ENCODE assay signal across 12 cellular contexts in the genomic region with DNA sequence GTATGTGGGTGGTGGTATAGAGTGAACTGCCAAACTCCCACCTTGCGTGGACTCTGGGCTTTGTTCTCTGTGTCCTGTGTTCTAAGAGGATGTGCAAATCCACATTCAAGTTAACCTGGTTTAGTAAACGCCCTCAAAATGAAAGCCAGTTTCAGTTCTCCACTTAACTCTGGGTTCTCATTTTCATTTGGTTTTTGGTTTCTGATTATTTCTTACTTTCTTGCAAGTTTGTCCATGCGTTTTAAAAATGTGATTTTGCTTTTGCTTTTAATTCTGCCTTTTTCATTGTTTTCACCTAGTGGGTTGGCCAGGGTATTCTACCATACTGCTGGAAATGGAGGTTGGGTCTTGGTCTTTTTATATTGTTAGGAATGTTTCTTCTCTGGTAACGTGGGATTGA. TPM values are rescaled to one million over a fixed set of nuclear protein-coding genes. Genes with fewer than 3 reads are reported as not detected.
DNase-seq lines count a peak whose midpoint lies in the region; ATAC-seq, FAIRE-seq and TF ChIP-seq lines count a peak whose summit lies in the region.
"Had no signal": no experiment of that assay in that cellular context is flagged by ENCODE, and none has a peak within 500 bp of the region (broad histone marks: within the 10 kb centered on the region; RNA-seq: fewer than 3 reads in every experiment).

No MANE protein-coding gene starts in this region.

- intact Hi-C loops in dorsolateral prefrontal cortex (cut with DNase I) = no loop called here

- CTCF ChIA-PET in GM10248 (lab: Yijun Ruan, JAX) = no interaction called here

- peak; percentile 71 for DNase-seq in GM10248 (ENCODE audit: extremely low spot score)
- DNase-seq in NCI-H524 (lab: John Stamatoyannopoulos, UW) = no peak
- DNase-seq in dorsolateral prefrontal cortex = no peak
- DNase-seq in NCI-H226 = no peak
- DNase-seq in HTR-8/SVneo (ENCODE audit: insufficient read length, low spot score) = no peak
- DNase-seq: CD4-positive, alpha-beta T cell; NCI-H1930 had no signal

- H3K4me3 ChIP-seq in dorsolateral prefrontal cortex = no peak overlapping the region

- H3K4me1 Mint-ChIP-seq in IgD-negative memory B cell = peaks cover 33 to 36% (median 34%) of the 10 kb centered on the region in 3 donors

- ATAC-seq in GM19043 (IDR thresholded peaks at IDR 0.05; ENCODE audit: low read depth, unreplicated experiment) = peak; percentile 95
- ATAC-seq in HG02798 (IDR thresholded peaks at IDR 0.05; ENCODE audit: poor library complexity, unreplicated experiment) = peak; percentile 94

- H3K36me3 Mint-ChIP-seq in IgD-negative memory B cell = peaks cover 6% of the 10 kb centered on the region

- peak overlapping the region; percentile 71 to 86 (median 79) for H3K4me3 Mint-ChIP-seq in IgD-negative memory B cell
- H3K4me3 Mint-ChIP-seq: activated naive CD4-positive, alpha-beta T cell treated with anti-CD3 and anti-CD28 coated beads, Interleukin-2, amount 50 U/mL, for 24 hours; CD4-positive, alpha-beta T cell had no signal

- H3K27me3 ChIP-seq in dorsolateral prefrontal cortex = no peaks in the 10 kb centered on the region

- TF ChIP-seq CTCF in GM10248 (IDR thresholded peaks at IDR 0.05; ENCODE audit: control extremely low read depth, extremely low read depth, low read depth, missing control alignments) (no peak), dorsolateral prefrontal cortex (IDR thresholded peaks at IDR 0.05 in 54 of 56, conservative IDR thresholded peaks at IDR 0.05 in 2 of 56; ENCODE audit: low read depth in 1 of 56, partially characterized antibody in 56 of 56) (no peak)

- no peak for FAIRE-seq in HTR-8/SVneo (lab: Jason Lieb, UNC)
- FAIRE-seq: islet of Langerhans had no signal

- no peak overlapping the region for H3K27ac ChIP-seq in dorsolateral prefrontal cortex

- POLR2A ChIA-PET in GM10248 (lab: Yijun Ruan, JAX) = no interaction called here

- H3K27ac Mint-ChIP-seq in IgD-negative memory B cell = peak overlapping the region; percentile 67 to 79 (median 78)
- H3K27ac Mint-ChIP-seq: activated naive CD4-positive, alpha-beta T cell treated with anti-CD3 and anti-CD28 coated beads, Interleukin-2, amount 50 U/mL, for 24 hours; CD4-positive, alpha-beta T cell had no signal

- H3K9me3 Mint-ChIP-seq in IgD-negative memory B cell = peaks cover 0 to 18% (median 9%) of the 10 kb centered on the region in 3 donors
- H3K9me3 Mint-ChIP-seq: activated naive CD4-positive, alpha-beta T cell treated with anti-CD3 and anti-CD28 coated beads, Interleukin-2, amount 50 U/mL, for 24 hours had no signal

- H3K27me3 Mint-ChIP-seq in IgD-negative memory B cell = no peaks in the 10 kb centered on the region
- H3K27me3 Mint-ChIP-seq: activated naive CD4-positive, alpha-beta T cell treated with anti-CD3 and anti-CD28 coated beads, Interleukin-2, amount 50 U/mL, for 24 hours; CD4-positive, alpha-beta T cell had no signal

RNA-seq across cellular contexts. Expression of a gene that starts 38.2 kb away (rescaled TPM):
- 25.0 TPM for polyA plus RNA-seq in IgD-negative memory B cell
- 10 to 100 TPM in 119 of 120 experiments, 1 to 10 TPM in 1; 9.1 to 33.2 (median 17.2) TPM for total RNA-seq in dorsolateral prefrontal cortex
